1 cellular context compared by ENCODE assay signal in the genomic region with DNA sequence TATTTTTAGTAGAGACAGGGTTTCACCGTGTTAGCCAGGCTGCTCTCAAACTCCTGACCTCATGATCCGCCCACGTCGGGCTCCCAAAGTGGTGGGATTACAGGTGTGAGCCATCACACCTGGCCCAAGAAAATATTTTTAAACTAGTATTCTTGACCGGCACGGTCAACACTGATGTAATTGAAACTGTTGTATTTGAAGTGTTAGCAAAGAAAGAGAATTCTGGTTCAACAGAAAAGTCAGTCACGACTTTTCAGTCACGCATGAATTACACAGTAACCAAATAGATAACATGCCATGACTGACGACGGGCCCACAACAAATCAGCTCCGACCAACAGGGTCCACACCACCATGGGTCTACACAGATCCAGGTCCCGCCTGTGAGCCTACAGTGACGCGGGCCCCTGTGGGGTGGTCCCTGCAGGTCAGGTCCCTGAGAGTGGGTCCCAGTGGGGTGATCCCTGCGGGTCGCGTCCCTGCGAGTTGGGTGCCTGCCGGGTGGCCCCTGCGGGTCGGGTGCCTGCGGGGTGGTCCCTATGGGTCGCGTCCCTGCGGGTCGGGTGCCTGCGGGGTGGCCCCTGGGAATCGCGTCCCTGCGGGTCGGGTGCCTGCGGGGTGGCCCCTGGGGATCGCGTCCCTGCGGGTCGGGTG.
TF ChIP-seq lines count a peak whose summit lies in the region.

No MANE protein-coding gene starts in this region.

TF ChIP-seq in GM12878, 131 proteins besides CTCF, POLR2A, EP300 and RAD21 (continued from another document and continues in another):
- TF ChIP-seq SRF (IDR thresholded peaks at IDR 0.05; ENCODE audit: low read depth in 2 of 2, low read length in 2 of 2) (no peak), MTA2 (IDR thresholded peaks at IDR 0.05; ENCODE audit: low read depth) (peak; percentile 81), MYC (IDR thresholded peaks at IDR 0.05; ENCODE audit: insufficient read depth, insufficient read length, insufficient replicate concordance, low read length, severe bottlenecking) (peak; percentile 26), HDAC6 (IDR thresholded peaks at IDR 0.05; ENCODE audit: unreplicated experiment) (peak; percentile 50), FOXM1 (IDR thresholded peaks at IDR 0.05; ENCODE audit: low read depth, low read length) (peak; percentile 84), BACH1 (IDR thresholded peaks at IDR 0.05; ENCODE audit: borderline replicate concordance) (peak; percentile 92), E2F4 (IDR thresholded peaks at IDR 0.05; ENCODE audit: low read depth, low read length) (no peak), ZNF274 (IDR thresholded peaks at IDR 0.05; ENCODE audit: insufficient read depth, insufficient read length) (no peak), NFIC (IDR thresholded peaks at IDR 0.05; ENCODE audit: low read depth, low read length) (peak; percentile 72), HDAC2 (IDR thresholded peaks at IDR 0.05) (no peak), KAT2A (conservative IDR thresholded peaks at IDR 0.05; ENCODE audit: control insufficient read depth, low read depth, low read length) (no peak), BRCA1 (IDR thresholded peaks at IDR 0.05; ENCODE audit: low read depth, low read length) (no peak), PBX3 (IDR thresholded peaks at IDR 0.05; ENCODE audit: insufficient replicate concordance, low read depth, low read length) (no peak), ATF2 (IDR thresholded peaks at IDR 0.05; ENCODE audit: low read length) (peak; percentile 64; the same call in 1 of the 2 replicates), CBX5 (IDR thresholded peaks at IDR 0.05; ENCODE audit: low read depth) (no peak), NFYA (IDR thresholded peaks at IDR 0.05; ENCODE audit: borderline replicate concordance, low read depth, low read length) (no peak), ATF7 (IDR thresholded peaks at IDR 0.05; ENCODE audit: low read depth) (peak; percentile 78), MEF2B (IDR thresholded peaks at IDR 0.05; ENCODE audit: partially characterized antibody, poor library complexity, severe bottlenecking) (peak; percentile 72), PML (IDR thresholded peaks at IDR 0.05; ENCODE audit: low read length) (no peak), RBBP5 (conservative IDR thresholded peaks at IDR 0.05) (no peak), POLR2AphosphoS2 (IDR thresholded peaks at IDR 0.05; ENCODE audit: low read depth, low read length) (no peak), CHD4 (IDR thresholded peaks at IDR 0.05) (no peak), CHD1 (IDR thresholded peaks at IDR 0.05; ENCODE audit: low read depth, low read length) (no peak), MAX (IDR thresholded peaks at IDR 0.05; ENCODE audit: low read depth, low read length) (no peak), RAD51 (IDR thresholded peaks at IDR 0.05) (0 out of 2 replicates have a peak, but pooled peaks have one; percentile 28), EGR1 (IDR thresholded peaks at IDR 0.05; ENCODE audit: borderline replicate concordance in 1 of 2, low read depth in 2 of 2, low read length in 2 of 2) (peak in 1 of 2 experiments; percentile 86; a peak in 2 of 3 replicates), NR2C2 (IDR thresholded peaks at IDR 0.05; ENCODE audit: borderline replicate concordance, control insufficient read depth, insufficient read length, low read depth) (no peak), TCF12 (IDR thresholded peaks at IDR 0.05; ENCODE audit: low read depth, low read length) (peak; percentile 77), BHLHE40 (IDR thresholded peaks at IDR 0.05; ENCODE audit: borderline replicate concordance in 1 of 2, low read depth in 2 of 2, low read length in 1 of 2) (peak; percentile 68 to 85; a peak in 3 of 4 replicates), PRDM15 (CRISPR knock-in tag; IDR thresholded peaks at IDR 0.05) (no peak), PAX5 (IDR thresholded peaks at IDR 0.05; ENCODE audit: borderline replicate concordance, low read depth, low read length) (peak; percentile 85), ZNF622 (IDR thresholded peaks at IDR 0.05) (no peak), STAT1 (conservative IDR thresholded peaks at IDR 0.05) (no peak), MTA3 (IDR thresholded peaks at IDR 0.05; ENCODE audit: borderline replicate concordance, low read length) (0 out of 2 replicates have a peak, but pooled peaks have one; percentile 27), YBX1 (IDR thresholded peaks at IDR 0.05) (no peak), ZNF687 (IDR thresholded peaks at IDR 0.05) (no peak), ZZZ3 (IDR thresholded peaks at IDR 0.05; ENCODE audit: control insufficient read depth, insufficient read length, low read depth) (no peak), ZNF217 (IDR thresholded peaks at IDR 0.05) (no peak), SMARCA5 (IDR thresholded peaks at IDR 0.05) (no peak), SREBF2 (IDR thresholded peaks at IDR 0.05; ENCODE audit: low read length) (no peak), NR2C1 (IDR thresholded peaks at IDR 0.05) (no peak), CHD2 (IDR thresholded peaks at IDR 0.05; ENCODE audit: borderline replicate concordance, low read depth, low read length) (peak; percentile 47; the same call in 1 of the 2 replicates), TBL1XR1 (IDR thresholded peaks at IDR 0.05; ENCODE audit: low read depth, low read length) (no peak), TCF3 (IDR thresholded peaks at IDR 0.05; ENCODE audit: borderline replicate concordance, insufficient read depth, low read depth, low read length) (no peak)
- TF ChIP-seq, protein P1, sequence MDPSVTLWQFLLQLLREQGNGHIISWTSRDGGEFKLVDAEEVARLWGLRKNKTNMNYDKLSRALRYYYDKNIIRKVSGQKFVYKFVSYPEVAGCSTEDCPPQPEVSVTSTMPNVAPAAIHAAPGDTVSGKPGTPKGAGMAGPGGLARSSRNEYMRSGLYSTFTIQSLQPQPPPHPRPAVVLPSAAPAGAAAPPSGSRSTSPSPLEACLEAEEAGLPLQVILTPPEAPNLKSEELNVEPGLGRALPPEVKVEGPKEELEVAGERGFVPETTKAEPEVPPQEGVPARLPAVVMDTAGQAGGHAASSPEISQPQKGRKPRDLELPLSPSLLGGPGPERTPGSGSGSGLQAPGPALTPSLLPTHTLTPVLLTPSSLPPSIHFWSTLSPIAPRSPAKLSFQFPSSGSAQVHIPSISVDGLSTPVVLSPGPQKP (IDR thresholded peaks at IDR 0.05; ENCODE audit: low read depth, low read length), result no peak
- TF ChIP-seq, protein P2, sequence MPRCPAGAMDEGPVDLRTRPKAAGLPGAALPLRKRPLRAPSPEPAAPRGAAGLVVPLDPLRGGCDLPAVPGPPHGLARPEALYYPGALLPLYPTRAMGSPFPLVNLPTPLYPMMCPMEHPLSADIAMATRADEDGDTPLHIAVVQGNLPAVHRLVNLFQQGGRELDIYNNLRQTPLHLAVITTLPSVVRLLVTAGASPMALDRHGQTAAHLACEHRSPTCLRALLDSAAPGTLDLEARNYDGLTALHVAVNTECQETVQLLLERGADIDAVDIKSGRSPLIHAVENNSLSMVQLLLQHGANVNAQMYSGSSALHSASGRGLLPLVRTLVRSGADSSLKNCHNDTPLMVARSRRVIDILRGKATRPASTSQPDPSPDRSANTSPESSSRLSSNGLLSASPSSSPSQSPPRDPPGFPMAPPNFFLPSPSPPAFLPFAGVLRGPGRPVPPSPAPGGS (IDR thresholded peaks at IDR 0.05; ENCODE audit: borderline replicate concordance, insufficient read depth, low read depth, low read length, poor library complexity, severe bottlenecking), result no peak
- TF ChIP-seq, protein P3, sequence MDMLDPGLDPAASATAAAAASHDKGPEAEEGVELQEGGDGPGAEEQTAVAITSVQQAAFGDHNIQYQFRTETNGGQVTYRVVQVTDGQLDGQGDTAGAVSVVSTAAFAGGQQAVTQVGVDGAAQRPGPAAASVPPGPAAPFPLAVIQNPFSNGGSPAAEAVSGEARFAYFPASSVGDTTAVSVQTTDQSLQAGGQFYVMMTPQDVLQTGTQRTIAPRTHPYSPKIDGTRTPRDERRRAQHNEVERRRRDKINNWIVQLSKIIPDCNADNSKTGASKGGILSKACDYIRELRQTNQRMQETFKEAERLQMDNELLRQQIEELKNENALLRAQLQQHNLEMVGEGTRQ (IDR thresholded peaks at IDR 0.05; ENCODE audit: borderline replicate concordance, low read depth, low read length), result no peak
